ENCODE assay signal across 8 cellular contexts in the genomic region with DNA sequence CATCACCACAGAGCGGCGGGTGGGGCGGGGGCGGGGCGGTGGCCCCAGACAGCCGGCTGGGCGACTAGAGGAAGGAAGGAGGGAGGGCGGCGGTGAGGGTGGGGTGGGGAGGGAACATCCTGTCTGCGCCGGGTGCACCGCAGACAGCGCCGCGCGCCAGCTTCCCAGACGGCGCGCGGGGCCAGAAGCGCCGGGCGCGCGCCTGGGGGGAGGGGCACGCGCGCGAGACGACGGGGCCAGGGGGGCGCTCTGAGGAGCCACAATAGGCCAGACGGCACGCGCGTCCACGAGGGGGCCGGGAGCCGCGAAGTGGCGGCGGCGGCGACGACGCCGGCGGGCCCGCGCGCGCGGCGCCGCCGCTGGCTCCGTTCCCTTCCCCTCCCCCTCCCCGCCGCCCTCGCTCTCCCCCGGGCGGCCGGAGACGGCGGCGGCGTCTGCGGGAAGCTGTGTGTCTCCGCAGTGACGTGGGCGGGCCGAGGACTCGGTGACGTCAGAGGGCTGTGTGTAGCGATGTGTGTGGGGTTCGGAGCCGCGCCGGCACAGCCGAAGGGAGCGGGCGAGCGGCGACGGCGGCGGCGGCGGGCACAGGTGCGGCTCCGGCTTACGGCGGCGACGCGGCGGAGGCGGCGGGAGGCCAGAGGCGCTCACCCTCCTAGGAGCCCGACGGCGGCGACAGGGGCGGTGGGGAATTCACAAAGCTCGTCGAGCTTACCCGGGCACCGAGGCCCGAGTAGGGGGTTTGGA. TPM values are rescaled to one million over a fixed set of nuclear protein-coding genes. Genes with fewer than 3 reads are reported as not detected.
DNase-seq lines count a peak whose midpoint lies in the region; ATAC-seq and TF ChIP-seq lines count a peak whose summit lies in the region.

Gene SKIL, plus strand, starts transcription at position 540 of the 744 bp plus-strand sequence. CDS start 2,617 bp downstream, outside the sequence.

- peaks cover 7% of the 10 kb centered on the region for H3K36me3 ChIP-seq in PC-3 (ENCODE audit: low read depth, low read length)
- H3K36me3 ChIP-seq in mucosa of rectum (ENCODE audit: control insufficient read depth in 2 of 2, insufficient read depth in 2 of 2, low read length in 2 of 2), result peaks cover 0 to 10% of the 10 kb centered on the region in 2 donors

- no peaks in the 10 kb centered on the region for H3K9me2 ChIP-seq in PC-3 (replicated peaks; ENCODE audit: low read length)

- H3K4me2 ChIP-seq in PC-3 (ENCODE audit: low read length), result peak within 1 kb of the TSS; percentile 96

- CTCF ChIA-PET in PC-3 (lab: Charles Lee), result interaction anchor here (0.6 to 1.9 kb wide), 5 partner anchors 8 to 454 kb away, joined by 4 to 16 read pairs (median 7); no protein-coding TSS in a partner anchor

- peak; percentile 59 for ATAC-seq in GM21619 (IDR thresholded peaks at IDR 0.05; ENCODE audit: unreplicated experiment)
- peak; percentile 76 for ATAC-seq in PC-3

- no peaks in the 10 kb centered on the region for H4K20me1 ChIP-seq in PC-3 (ENCODE audit: low read length)

- TF ChIP-seq RAD21 in Ishikawa (IDR thresholded peaks at IDR 0.05; ENCODE audit: low read depth), result no peak

- no peaks in the 10 kb centered on the region for H3F3A ChIP-seq in PC-3 (ENCODE audit: low read length, unreplicated experiment)

- intact Hi-C loops in PC-3 (cut with micrococcal nuclease), result loop anchor here (1.0 kb wide), 1 partner anchor 27 kb away; no protein-coding TSS in a partner anchor

- POLR2A ChIA-PET in PC-3 (lab: Charles Lee; ENCODE audit: unreplicated experiment), result interaction anchor here (0.6 kb wide), 2 partner anchors 27 to 203 kb away, joined by 7 to 10 read pairs; no protein-coding TSS in a partner anchor

- no TSS peak for BruUV-seq in PC-3 (replicated peaks; lab: Mats Ljungman, UMichigan)

- H3K9ac ChIP-seq in PC-3 (ENCODE audit: low read length), result peak within 1 kb of the TSS; percentile 78
- peak within 1 kb of the TSS; percentile 57 to 91 for H3K9ac ChIP-seq in mucosa of rectum (ENCODE audit: low read depth in 1 of 2, low read length in 2 of 2)

- H3K27ac ChIP-seq in PC-3 (ENCODE audit: low read length), result peak within 1 kb of the TSS; percentile 65
- peak within 1 kb of the TSS; percentile 96 for H3K27ac ChIP-seq in epithelial cell of prostate
- H3K27ac ChIP-seq in mucosa of rectum (ENCODE audit: low read depth in 2 of 2, low read length in 2 of 2), result peak within 1 kb of the TSS; percentile 98 to 99

- peaks cover 38% of the 10 kb centered on the region for H3K4me1 ChIP-seq in PC-3 (ENCODE audit: insufficient read depth, low read length)
- peaks cover 12 to 22% of the 10 kb centered on the region in 2 donors for H3K4me1 ChIP-seq in mucosa of rectum (ENCODE audit: control insufficient read depth in 2 of 2, insufficient read depth in 2 of 2, low read length in 2 of 2)

- no peaks in the 10 kb centered on the region for H3K27me3 ChIP-seq in PC-3 (ENCODE audit: low read length)
- no peaks in the 10 kb centered on the region for H3K27me3 ChIP-seq in mucosa of rectum (ENCODE audit: control insufficient read depth in 2 of 2, insufficient read depth in 2 of 2, low read length in 2 of 2)

- TF ChIP-seq EP300 in Ishikawa (IDR thresholded peaks at IDR 0.05; ENCODE audit: borderline replicate concordance), result peak; percentile 72

- H3K79me2 ChIP-seq in PC-3 (ENCODE audit: low read length), result peaks cover 48% of the 10 kb centered on the region

- peak; percentile 88 for DNase-seq in DMS114 treated with DMSO at 0.1 percent for 48 hours (lab: John Stamatoyannopoulos, UW; ENCODE audit: unreplicated experiment)
- DNase-seq in PC-3, result peak; percentile 94
- DNase-seq in activated T-cell treated with anti-CD3 and anti-CD28 coated beads for 48 hours (ENCODE audit: low read depth), result peak; percentile 94
- DNase-seq in epithelial cell of prostate (ENCODE audit: low read depth, low spot score), result peak; percentile 85
- DNase-seq in stimulated activated CD8-positive, alpha-beta memory T cell treated with anti-CD3 and anti-CD28 coated beads, Interleukin-4, amount 100 ng/mL, for 4 hours (ENCODE audit: low read depth in 2 of 2, low spot score in 1 of 2), result peak; percentile 95

- H3K4me3 ChIP-seq in PC-3 (ENCODE audit: low read length), result peak within 1 kb of the TSS; percentile 85
- peak within 1 kb of the TSS; percentile 79 to 81 for H3K4me3 ChIP-seq in mucosa of rectum (ENCODE audit: low read length in 2 of 2)

- TF ChIP-seq CTCF in PC-3 (conservative IDR thresholded peaks at IDR 0.05; ENCODE audit: low read depth, low read length), result no peak

- peak within 1 kb of the TSS; percentile 84 for H2AFZ ChIP-seq in PC-3 (ENCODE audit: low read length)

- no peaks in the 10 kb centered on the region for H3K9me3 ChIP-seq in PC-3 (ENCODE audit: low read length)
- H3K9me3 ChIP-seq in mucosa of rectum (ENCODE audit: control insufficient read depth in 2 of 2, low read length in 2 of 2), result no peaks in the 10 kb centered on the region

TF ChIP-seq in Ishikawa, 13 proteins besides CTCF, POLR2A, EP300 and RAD21:
- TF ChIP-seq REST (IDR thresholded peaks at IDR 0.05; ENCODE audit: low read depth) (peak; percentile 5; the same call in 1 of the 2 replicates), FOXM1 (IDR thresholded peaks at IDR 0.05; ENCODE audit: borderline replicate concordance, low read depth) (no peak), TCF12 (IDR thresholded peaks at IDR 0.05; ENCODE audit: low read depth) (no peak; the same call in none of the 2 replicates), TAF1 (IDR thresholded peaks at IDR 0.05; ENCODE audit: low read depth) (peak; percentile 58), NFIC (IDR thresholded peaks at IDR 0.05) (peak; percentile 83), CREB1 (IDR thresholded peaks at IDR 0.05; ENCODE audit: low read depth) (peak; percentile 87), TEAD4 (IDR thresholded peaks at IDR 0.05) (peak; percentile 35; the same call in 1 of the 2 replicates), YY1 (IDR thresholded peaks at IDR 0.05; ENCODE audit: low read depth) (0 out of 2 replicates have a peak, but pooled peaks have one; percentile 27), EGR1 (IDR thresholded peaks at IDR 0.05) (peak; percentile 90)
- TF ChIP-seq, protein P1, sequence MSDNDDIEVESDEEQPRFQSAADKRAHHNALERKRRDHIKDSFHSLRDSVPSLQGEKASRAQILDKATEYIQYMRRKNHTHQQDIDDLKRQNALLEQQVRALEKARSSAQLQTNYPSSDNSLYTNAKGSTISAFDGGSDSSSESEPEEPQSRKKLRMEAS (IDR thresholded peaks at IDR 0.05), result peak; percentile 76

RNA-seq across cellular contexts. Expression of gene SKIL, which starts in this region (rescaled TPM):
- 15.6 and 35.0 TPM in 2 replicates for total RNA-seq in PC-3 (2014; rRNA removed)

Comparison
In these comparisons a context has a peak if more than half of its experiments do, and no peak if none do; other contexts are left out.
1. Peak in every context shown above with its lines: DNase-seq, ATAC-seq, H3K4me3 ChIP-seq and H3K27ac ChIP-seq.